ENCODE assay signal across 8 cellular contexts in genomic region chr18:31413137-31413536, GRCh38. TPM values are rescaled to one million over a fixed set of nuclear protein-coding genes. Genes with fewer than 3 reads are reported as not detected.
"Had no signal": no experiment of that assay in that cellular context is flagged by ENCODE, and none has a peak within 500 bp of the region (broad histone marks: within the 10 kb centered on the region; RNA-seq: fewer than 3 reads in every experiment).

No MANE protein-coding gene starts in this region.

- H3K27ac Mint-ChIP-seq: IgD-negative memory B cell had no signal

- H3K4me2 ChIP-seq: KMS-11 had no signal

- FAIRE-seq: HTR-8/SVneo had no signal

- H3K4me3 Mint-ChIP-seq: IgD-negative memory B cell had no signal

- DNase-seq: IMR-90, KBM-7 had no signal

- H3K27ac ChIP-seq: HL-60, KMS-11 had no signal

- H3K4me1 Mint-ChIP-seq: IgD-negative memory B cell had no signal

- H3K9ac ChIP-seq: KMS-11 had no signal

- H3K36me3 Mint-ChIP-seq: IgD-negative memory B cell had no signal

RNA-seq across cellular contexts. Expression of gene DSG3, which starts 34.4 kb away (rescaled TPM):
- total RNA-seq: HT-29, HT1080, IMR-90 had no signal
- polyA plus RNA-seq: IMR-90 had no signal

RNA-seq across cellular contexts. Expression of gene DSG4, which starts 36.6 kb away (rescaled TPM):
- total RNA-seq: HT1080, IMR-90 had no signal
- polyA plus RNA-seq: IgD-negative memory B cell, IMR-90 had no signal
